In the genomic region with DNA sequence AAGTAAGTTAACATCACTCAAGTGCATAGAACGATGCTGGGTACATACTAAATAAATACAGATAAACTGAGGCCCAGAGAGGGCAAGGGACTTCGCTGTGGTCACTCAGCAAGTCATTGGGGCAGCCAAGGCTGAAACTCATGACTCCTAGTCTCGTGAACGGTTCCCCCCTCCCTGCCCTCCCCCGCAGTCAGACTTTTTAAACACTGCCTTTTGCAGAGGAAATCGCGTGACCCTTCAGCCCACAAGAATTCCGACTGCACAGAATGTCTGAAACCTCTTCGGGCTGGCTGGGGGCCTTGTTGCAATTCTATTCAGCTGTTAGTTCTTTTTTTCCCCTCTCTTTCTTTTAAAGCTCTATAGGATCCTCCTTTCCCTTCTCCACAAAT, we compare ENCODE assay signal across 8 cellular contexts. TPM values are rescaled to one million over a fixed set of nuclear protein-coding genes. Genes with fewer than 3 reads are reported as not detected.
DNase-seq lines count a peak whose midpoint lies in the region; ATAC-seq and TF ChIP-seq lines count a peak whose summit lies in the region.

No MANE protein-coding gene starts in this region.

- H3K27me3 ChIP-seq in esophagus muscularis mucosa (no peaks in the 10 kb centered on the region), ovary (no peaks in the 10 kb centered on the region)

- DNase-seq in Right ventricle myocardium superior: peak; percentile 71
- DNase-seq in Right ventricle myocardium inferior (ENCODE audit: missing footprints): no peak
- peak; percentile 8 to 22 for DNase-seq in activated CD4-positive, alpha-beta T cell treated with anti-CD3 and anti-CD28 coated beads for 4 hours
- DNase-seq in esophagus muscularis mucosa (ENCODE audit: extremely low spot score): peak; percentile 95
- peak; percentile 77 to 89 (median 84) for DNase-seq in ovary
- DNase-seq in SK-N-DZ (ENCODE audit: low spot score): no peak

- no peak for TF ChIP-seq EP300 in esophagus muscularis mucosa (IDR thresholded peaks at IDR 0.05)
- TF ChIP-seq EP300 in ovary (IDR thresholded peaks at IDR 0.05): no peak

- no peak overlapping the region for H3K4me3 ChIP-seq in esophagus muscularis mucosa
- no peak overlapping the region for H3K4me3 ChIP-seq in ovary
- no peak overlapping the region for H3K4me3 ChIP-seq in urinary bladder (ENCODE audit: low read depth, low read length)

- H3K36me3 ChIP-seq in esophagus muscularis mucosa: peaks cover 0 to 6% (median 0%) of the 10 kb centered on the region in 4 donors
- H3K36me3 ChIP-seq in ovary: no peaks in the 10 kb centered on the region
- no peaks in the 10 kb centered on the region for H3K36me3 ChIP-seq in urinary bladder (ENCODE audit: insufficient read depth)

- peak; percentile 7 for ATAC-seq in Right ventricle myocardium superior (ENCODE audit: poor library complexity)
- ATAC-seq in Right ventricle myocardium inferior: no peak
- peak; percentile 27 for ATAC-seq in HG03342 (IDR thresholded peaks at IDR 0.05; ENCODE audit: unreplicated experiment)

- peaks cover 57 to 98% (median 96%) of the 10 kb centered on the region in 4 donors for H3K4me1 ChIP-seq in esophagus muscularis mucosa
- peaks cover 39% of the 10 kb centered on the region for H3K4me1 ChIP-seq in ovary (ENCODE audit: insufficient read depth)
- no peaks in the 10 kb centered on the region for H3K4me1 ChIP-seq in urinary bladder (ENCODE audit: insufficient read depth)

- TF ChIP-seq CTCF in esophagus muscularis mucosa (IDR thresholded peaks at IDR 0.05) (no peak), ovary (IDR thresholded peaks at IDR 0.05) (no peak)

- no peaks in the 10 kb centered on the region for H3K9me3 ChIP-seq in esophagus muscularis mucosa
- no peaks in the 10 kb centered on the region for H3K9me3 ChIP-seq in ovary

- WGBS in esophagus muscularis mucosa: 18% methylated on average over 9 of the region's 9 CpGs
- 2 to 13% (median 5%) methylated on average over 9 of the region's 9 CpGs for WGBS in ovary, 3 donors
- 17% methylated on average over 9 of the region's 9 CpGs for WGBS in urinary bladder

- peak overlapping the region; percentile 80 to 87 (median 83) for H3K27ac ChIP-seq in esophagus muscularis mucosa (replicated peaks in 1 of 4)
- peak overlapping the region in 1 of 2 donors; percentile 78 for H3K27ac ChIP-seq in ovary
- H3K27ac ChIP-seq in urinary bladder (ENCODE audit: low read depth): peak overlapping the region; percentile 81

- intact Hi-C loops in Right ventricle myocardium superior (cut with DNase I) (no loop called here), Right ventricle myocardium inferior (cut with DNase I) (no loop called here), esophagus muscularis mucosa (cut with DNase I) (no loop called here), ovary (cut with DNase I) (no loop called here)

- TF ChIP-seq POLR2A in esophagus muscularis mucosa (IDR thresholded peaks at IDR 0.05; ENCODE audit: low read depth) (no peak), ovary (IDR thresholded peaks at IDR 0.05) (no peak)

RNA-seq across cellular contexts. Expression of gene NEK6, which starts 28.1 kb away (rescaled TPM):
- total RNA-seq in Right ventricle myocardium superior: 10.3 TPM
- 10.5 TPM for total RNA-seq in Right ventricle myocardium inferior
- total RNA-seq in esophagus muscularis mucosa: 10 to 100 TPM; 14.1 to 21.9 (median 15.1) TPM
- 10 to 100 TPM in 5 of 7 donors, 1 to 10 TPM in 2; 7.2 to 45.1 (median 22.8) TPM for total RNA-seq in ovary
- polyA plus RNA-seq in ovary: 10 to 100 TPM in 1 of 2 donors, 1 to 10 TPM in 1; 7.6 to 23.0 TPM
- 28.1 TPM for total RNA-seq in urinary bladder
- polyA plus RNA-seq in urinary bladder: 38.3 TPM
- polyA plus RNA-seq in SK-N-DZ (2014; cell fraction: cytosol; rRNA removed): not detected in 2 replicates
- polyA plus RNA-seq in SK-N-DZ (2014; cell fraction: nucleus; rRNA removed): not detected in 2 replicates

Comparison
In these comparisons a context has a peak if more than half of its experiments do, and no peak if none do; other contexts are left out.
1. DNase-seq: peak in Right ventricle myocardium superior (single experiment), activated CD4-positive, alpha-beta T cell treated with anti-CD3 and anti-CD28 coated beads for 4 hours (2 of 2), esophagus muscularis mucosa (single experiment) and ovary (5 of 5); none in Right ventricle myocardium inferior (single experiment) and SK-N-DZ (single experiment).